In the genomic region with DNA sequence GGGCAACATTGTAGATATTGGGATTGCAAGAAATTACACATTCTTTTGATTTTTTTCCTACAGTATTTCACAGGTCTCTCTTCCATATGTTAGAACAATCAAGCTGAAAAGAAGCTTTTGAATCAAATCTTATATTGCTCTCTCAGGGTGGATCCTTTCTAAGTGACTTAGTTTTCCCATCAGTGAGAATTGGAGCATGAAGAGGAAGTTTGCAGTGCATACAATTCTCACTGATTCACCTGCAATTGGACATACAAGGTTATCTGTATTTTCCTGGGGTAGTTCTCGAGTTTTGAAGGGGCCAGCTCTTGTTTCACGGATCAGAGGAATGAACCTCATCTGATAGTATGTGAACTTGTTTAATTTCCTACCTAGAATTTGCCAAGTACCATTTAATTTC, we compare ENCODE assay signal across 27 cellular contexts.
"Had no signal": no experiment of that assay in that cellular context is flagged by ENCODE, and none has a peak within 500 bp of the region (broad histone marks: within the 10 kb centered on the region; RNA-seq: fewer than 3 reads in every experiment).

No MANE protein-coding gene starts in this region.

- H3K9me3 ChIP-seq: gastroesophageal sphincter, pancreas, psoas muscle, stomach, thyroid gland, upper lobe of left lung had no signal

- ATAC-seq: activated CD8-positive, alpha-beta T cell treated with anti-CD3 and anti-CD28 coated beads for 36 hours; activated T-cell treated with anti-CD3 and anti-CD28 coated beads, Interleukin-2, amount 50 U/mL, for 4 hours; activated T-helper 17 cell treated with anti-CD3 and anti-CD28 coated beads, Interleukin-2, amount 50 U/mL, for 72 hours; gastroesophageal sphincter; naive thymus-derived CD4-positive, alpha-beta T cell; pancreas; psoas muscle; stimulated activated naive B cell treated with anti-CD40 and anti-IgM and Interleukin-4, amounts not matched to agents 10 μg/mL and 1 μg/mL and 100 μg/mL, for 72 hours; WTC11 had no signal

- H3K9me3 Mint-ChIP-seq: activated CD8-positive, alpha-beta T cell treated with anti-CD3 and anti-CD28 coated beads for 36 hours; activated T-cell treated with anti-CD3 and anti-CD28 coated beads, Interleukin-2, amount 50 U/mL, for 4 hours; activated T-helper 17 cell treated with anti-CD3 and anti-CD28 coated beads, Interleukin-2, amount 50 U/mL, for 72 hours; memory B cell; naive thymus-derived CD4-positive, alpha-beta T cell; stimulated activated naive B cell treated with anti-CD40 and anti-IgM and Interleukin-4, amounts not matched to agents 10 μg/mL and 1 μg/mL and 100 μg/mL, for 72 hours; WTC11 had no signal

- H3K27ac Mint-ChIP-seq: activated CD8-positive, alpha-beta T cell treated with anti-CD3 and anti-CD28 coated beads for 36 hours; activated T-helper 17 cell treated with anti-CD3 and anti-CD28 coated beads, Interleukin-2, amount 50 U/mL, for 72 hours; memory B cell; naive thymus-derived CD4-positive, alpha-beta T cell; stimulated activated naive B cell treated with anti-CD40 and anti-IgM and Interleukin-4, amounts not matched to agents 10 μg/mL and 1 μg/mL and 100 μg/mL, for 72 hours; WTC11 had no signal

- H3K36me3 Mint-ChIP-seq: memory B cell; naive thymus-derived CD4-positive, alpha-beta T cell; stimulated activated naive B cell treated with anti-CD40 and anti-IgM and Interleukin-4, amounts not matched to agents 10 μg/mL and 1 μg/mL and 100 μg/mL, for 72 hours; WTC11 had no signal

- H3K4me3 Mint-ChIP-seq: activated CD8-positive, alpha-beta T cell treated with anti-CD3 and anti-CD28 coated beads for 36 hours; activated T-cell treated with anti-CD3 and anti-CD28 coated beads, Interleukin-2, amount 50 U/mL, for 4 hours; activated T-helper 17 cell treated with anti-CD3 and anti-CD28 coated beads, Interleukin-2, amount 50 U/mL, for 72 hours; memory B cell; naive thymus-derived CD4-positive, alpha-beta T cell; stimulated activated naive B cell treated with anti-CD40 and anti-IgM and Interleukin-4, amounts not matched to agents 10 μg/mL and 1 μg/mL and 100 μg/mL, for 72 hours; WTC11 had no signal

- H3K4me1 ChIP-seq: gastroesophageal sphincter, psoas muscle, thyroid gland, upper lobe of left lung had no signal

- H3K36me3 ChIP-seq: brain microvascular endothelial cell, gastroesophageal sphincter, pancreas, stomach, thyroid gland, upper lobe of left lung had no signal

- H3K27ac ChIP-seq: brain microvascular endothelial cell, gastroesophageal sphincter, pancreas, psoas muscle, stomach, thyroid gland, upper lobe of left lung had no signal

- DNase-seq: activated CD4-positive, alpha-beta T cell treated with anti-CD3 and anti-CD28 coated beads, Interleukin-2, amount 50 U/mL, for 1 hour; activated CD8-positive, alpha-beta T cell treated with anti-CD3 and anti-CD28 coated beads for 36 hours; activated gamma-delta T cell treated with Interleukin-2 at 50 U/mL for 16 hours; activated naive CD4-positive, alpha-beta T cell treated with anti-CD3 and anti-CD28 coated beads, Interleukin-2, amount 50 U/mL, for 16 hours; activated T-cell treated with anti-CD3 and anti-CD28 coated beads, Interleukin-2, amount 50 U/mL, for 4 hours; amniotic stem cell; brain microvascular endothelial cell; caudate nucleus; cortex of kidney; hippocampal formation; kidney; midbrain; naive thymus-derived CD4-positive, alpha-beta T cell; pancreas; psoas muscle; stimulated activated CD4-positive, alpha-beta T cell treated with anti-CD3 and anti-CD28 coated beads, Interleukin-15, amount 100 ng/mL, for 24 hours; stimulated activated CD4-positive, alpha-beta T cell treated with anti-CD3 and anti-CD28 coated beads, Interleukin-2, amount 100 ng/mL, for 24 hours; stimulated activated naive B cell treated with anti-CD40 and anti-IgM and Interleukin-4, amounts not matched to agents 10 μg/mL and 1 μg/mL and 100 μg/mL, for 72 hours; stomach; thyroid gland; upper lobe of left lung had no signal

- H3K4me1 Mint-ChIP-seq: activated T-helper 17 cell treated with anti-CD3 and anti-CD28 coated beads, Interleukin-2, amount 50 U/mL, for 72 hours; memory B cell; stimulated activated naive B cell treated with anti-CD40 and anti-IgM and Interleukin-4, amounts not matched to agents 10 μg/mL and 1 μg/mL and 100 μg/mL, for 72 hours had no signal

- H3K27me3 ChIP-seq: brain microvascular endothelial cell, gastroesophageal sphincter, pancreas, stomach, thyroid gland, upper lobe of left lung had no signal

- FAIRE-seq: astrocyte, endothelial cell of umbilical vein, kidney, pancreas had no signal

- H3K27me3 Mint-ChIP-seq: activated CD8-positive, alpha-beta T cell treated with anti-CD3 and anti-CD28 coated beads for 36 hours; memory B cell had no signal

- H3K4me3 ChIP-seq: gastroesophageal sphincter, pancreas, psoas muscle, stomach, thyroid gland, upper lobe of left lung had no signal
